ENCODE assay signal across 8 cellular contexts in the genomic region with DNA sequence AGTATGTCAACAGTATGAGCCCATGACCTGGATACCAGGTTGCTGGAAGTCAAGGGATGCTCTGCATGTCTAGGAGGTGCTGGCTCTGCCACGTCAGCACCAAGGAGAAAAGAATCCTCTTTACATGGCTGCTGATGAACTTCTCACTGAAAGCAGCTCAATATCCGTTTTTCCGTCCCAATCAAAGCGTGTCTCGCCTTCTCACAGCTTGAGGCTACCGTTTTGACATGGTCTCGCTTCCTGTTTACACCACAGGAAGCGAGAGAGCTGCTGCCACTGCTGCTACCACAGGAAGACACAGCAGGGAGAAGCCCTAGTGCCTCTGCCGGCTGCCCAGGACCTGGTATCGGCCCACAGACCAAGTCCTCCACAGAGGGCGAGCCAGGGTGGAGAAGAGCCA. TPM values are rescaled to one million over a fixed set of nuclear protein-coding genes. Genes with fewer than 3 reads are reported as not detected.
DNase-seq lines count a peak whose midpoint lies in the region; ATAC-seq and TF ChIP-seq lines count a peak whose summit lies in the region.

No MANE protein-coding gene starts in this region.

- H2AK5ac ChIP-seq in H9 (ENCODE audit: insufficient read length, low read length) = no peak overlapping the region

- 66% methylated on average over 11 of the region's 11 CpGs for WGBS in tibial nerve, 2 donors
- no CpG with 5 or more reads among the region's 11 CpGs for WGBS in H9 (ENCODE audit: extremely low coverage, insufficient read length, low lambda C conversion rate)

- no peak overlapping the region for H4K91ac ChIP-seq in H9 (ENCODE audit: insufficient read length, low read depth, low read length)

- POLR2A ChIA-PET in activated naive CD8-positive, alpha-beta T cell treated with anti-CD3 and anti-CD28 coated beads, Interleukin-2, amount 10 ng/mL, durations not matched to agents 7 days and 5 days (lab: Charles Lee) = interaction anchor here (1.1 to 8.4 kb wide), 5 partner anchors 10 to 27 kb away, joined by 11 to 97 read pairs (median 44); a partner anchor contains a TSS

- no peak overlapping the region for H2BK12ac ChIP-seq in H9 (ENCODE audit: insufficient read length, low read depth, low read length)

- peak overlapping the region; percentile 98 for H3K27ac Mint-ChIP-seq in activated naive CD8-positive, alpha-beta T cell treated with anti-CD3 and anti-CD28 coated beads, Interleukin-2, amount 10 ng/mL, durations not matched to agents 7 days and 5 days
- H3K27ac Mint-ChIP-seq in H9 = no peak overlapping the region; a peak in 1 of 7 replicates

- DNase-seq in T follicular helper cell (ENCODE audit: low read depth) = peak; percentile 61
- DNase-seq in activated naive CD8-positive, alpha-beta T cell treated with anti-CD3 and anti-CD28 coated beads, Interleukin-2, amount 10 ng/mL, durations not matched to agents 7 days and 5 days = peak; percentile 74
- DNase-seq in tibial nerve (ENCODE audit: low spot score in 2 of 2) = peak in 1 of 2 donors; percentile 37
- DNase-seq in AG08396 (ENCODE audit: low spot score) = no peak
- no peak for DNase-seq in H9

- H2BK20ac ChIP-seq in H9 (ENCODE audit: low read depth, low read length, poor library complexity, severe bottlenecking) = no peak overlapping the region

- no peaks in the 10 kb centered on the region for H3K27me3 ChIP-seq in muscle layer of colon (ENCODE audit: control insufficient read depth in 1 of 2, insufficient read depth in 2 of 2, low read length in 2 of 2)
- no peaks in the 10 kb centered on the region for H3K27me3 ChIP-seq in tibial nerve
- no peaks in the 10 kb centered on the region for H3K27me3 ChIP-seq in H9 (ENCODE audit: insufficient read depth, low read length)

- H3K36me3 Mint-ChIP-seq in activated naive CD8-positive, alpha-beta T cell treated with anti-CD3 and anti-CD28 coated beads, Interleukin-2, amount 10 ng/mL, durations not matched to agents 7 days and 5 days = peaks cover 54% of the 10 kb centered on the region
- no peaks in the 10 kb centered on the region for H3K36me3 Mint-ChIP-seq in H9 (ENCODE audit: insufficient read depth in 1 of 3, low read depth in 3 of 3)

- no peaks in the 10 kb centered on the region for H3K27me3 Mint-ChIP-seq in activated naive CD8-positive, alpha-beta T cell treated with anti-CD3 and anti-CD28 coated beads, Interleukin-2, amount 10 ng/mL, durations not matched to agents 7 days and 5 days
- H3K27me3 Mint-ChIP-seq in H9 (ENCODE audit: low read depth) = peaks cover 19% of the 10 kb centered on the region

- H4K8ac ChIP-seq in H9 (replicated peaks; ENCODE audit: insufficient read length, low read depth, low read length) = no peak overlapping the region

- ATAC-seq in GM19023 (IDR thresholded peaks at IDR 0.05; ENCODE audit: unreplicated experiment) = peak; percentile 42
- peak; percentile 36 for ATAC-seq in HG03064 (IDR thresholded peaks at IDR 0.05; ENCODE audit: low read depth, unreplicated experiment)
- peak; percentile 63 for ATAC-seq in activated naive CD8-positive, alpha-beta T cell treated with anti-CD3 and anti-CD28 coated beads, Interleukin-2, amount 10 ng/mL, durations not matched to agents 7 days and 5 days (ENCODE audit: low read depth)

- no peak overlapping the region for H3K4me2 ChIP-seq in H9 (ENCODE audit: insufficient read depth, insufficient read length, low read length)

- H3K36me3 ChIP-seq in muscle layer of colon (ENCODE audit: insufficient read depth, low read length) (no peaks in the 10 kb centered on the region), tibial nerve (peaks cover 0 to 63% (median 4%) of the 10 kb centered on the region in 3 donors)

- H4K5ac ChIP-seq in H9 (ENCODE audit: insufficient read length, low read depth, low read length) = no peak overlapping the region

- no peak overlapping the region for H3K23ac ChIP-seq in H9 (ENCODE audit: insufficient read length, low read depth, low read length)

- no peak overlapping the region for H3K4ac ChIP-seq in H9 (ENCODE audit: low read depth, low read length)

- no peak for TF ChIP-seq CTCF in tibial nerve (IDR thresholded peaks at IDR 0.05)
- no peak for TF ChIP-seq CTCF in H9 (conservative IDR thresholded peaks at IDR 0.05)

- H3T11ph ChIP-seq in H9 (ENCODE audit: low read length) = no peak overlapping the region

- H3K14ac ChIP-seq in H9 (ENCODE audit: insufficient read depth, low read length) = no peak overlapping the region; the same call in 1 of the 2 replicates

- H3K56ac ChIP-seq in H9 (ENCODE audit: insufficient read length, low read depth, low read length) = no peak overlapping the region

- no peak overlapping the region for H2BK5ac ChIP-seq in H9 (ENCODE audit: insufficient read length, low read length)

- no peak overlapping the region for H3K27ac ChIP-seq in muscle layer of colon (ENCODE audit: low read depth, low read length)
- peak overlapping the region in 3 of 4 donors; percentile 75 to 82 (median 75) for H3K27ac ChIP-seq in tibial nerve
- H3K27ac ChIP-seq in H9 (ENCODE audit: insufficient read length, low read depth, low read length) = no peak overlapping the region

- no peaks in the 10 kb centered on the region for H3K9me3 Mint-ChIP-seq in activated naive CD8-positive, alpha-beta T cell treated with anti-CD3 and anti-CD28 coated beads, Interleukin-2, amount 10 ng/mL, durations not matched to agents 7 days and 5 days
- no peaks in the 10 kb centered on the region for H3K9me3 Mint-ChIP-seq in H9

- no peaks in the 10 kb centered on the region for H3K79me2 ChIP-seq in H9 (ENCODE audit: insufficient read depth, low read length)

- no peaks in the 10 kb centered on the region for H3K9me3 ChIP-seq in muscle layer of colon (ENCODE audit: low read length)
- no peaks in the 10 kb centered on the region for H3K9me3 ChIP-seq in tibial nerve
- H3K9me3 ChIP-seq in H9 (ENCODE audit: control insufficient read depth, low read depth, low read length) = no peaks in the 10 kb centered on the region

- peak in 1 of 2 donors; percentile 71 for TF ChIP-seq EP300 in tibial nerve (IDR thresholded peaks at IDR 0.05)

- H2BK15ac ChIP-seq in H9 (ENCODE audit: low read depth, low read length) = no peak overlapping the region

- H4K20me1 ChIP-seq in H9 (ENCODE audit: control insufficient read depth, insufficient read depth, insufficient read length) = no peaks in the 10 kb centered on the region

- H3K4me1 Mint-ChIP-seq in activated naive CD8-positive, alpha-beta T cell treated with anti-CD3 and anti-CD28 coated beads, Interleukin-2, amount 10 ng/mL, durations not matched to agents 7 days and 5 days = peaks cover 47% of the 10 kb centered on the region
- peaks cover 11 to 18% of the 10 kb centered on the region in 2 experiments for H3K4me1 Mint-ChIP-seq in H9

- TF ChIP-seq POLR2A in tibial nerve (IDR thresholded peaks at IDR 0.05) = peak in 1 of 2 donors; percentile 45

- H3K79me1 ChIP-seq in H9 (ENCODE audit: insufficient read depth, low read depth, low read length, poor library complexity, severe bottlenecking) = no peaks in the 10 kb centered on the region

- no peaks in the 10 kb centered on the region for H3K23me2 ChIP-seq in H9 (ENCODE audit: insufficient read length, low read depth, low read length, poor library complexity, severe bottlenecking)

- H3K4me1 ChIP-seq in muscle layer of colon (ENCODE audit: insufficient read depth, low read length) (no peaks in the 10 kb centered on the region), tibial nerve (peaks cover 0 to 36% (median 19%) of the 10 kb centered on the region in 4 donors), H9 (ENCODE audit: insufficient read depth, low read length) (peaks cover 5% of the 10 kb centered on the region; the same call in 1 of the 2 replicates)

- H3K18ac ChIP-seq in H9 (ENCODE audit: insufficient read length, low read depth, low read length) = no peak overlapping the region

- H2AFZ ChIP-seq in H9 (ENCODE audit: low read length) = no peak overlapping the region

- H3K4me3 Mint-ChIP-seq in activated naive CD8-positive, alpha-beta T cell treated with anti-CD3 and anti-CD28 coated beads, Interleukin-2, amount 10 ng/mL, durations not matched to agents 7 days and 5 days = peak overlapping the region; percentile 100
- H3K4me3 Mint-ChIP-seq in H9 = no peak overlapping the region

- H3K9ac ChIP-seq in muscle layer of colon (ENCODE audit: low read length) = no peak overlapping the region
- no peak overlapping the region for H3K9ac ChIP-seq in H9 (ENCODE audit: extremely low read depth, insufficient read length, low read length)

- H3K4me3 ChIP-seq in muscle layer of colon (ENCODE audit: low read depth in 1 of 2, low read length in 2 of 2) = peak overlapping the region; percentile 3 to 49
- peak overlapping the region in 2 of 4 donors; percentile 35 to 48 for H3K4me3 ChIP-seq in tibial nerve

- H2BK120ac ChIP-seq in H9 (ENCODE audit: low read depth, low read length, poor library complexity, severe bottlenecking) = no peak overlapping the region

RNA-seq across cellular contexts. Expression of a gene that starts 27.3 kb away (rescaled TPM):
- 1 to 10 TPM; 5.4 to 7.2 TPM for total RNA-seq in activated naive CD8-positive, alpha-beta T cell treated with anti-CD3 and anti-CD28 coated beads, Interleukin-2, amount 10 ng/mL, durations not matched to agents 7 days and 5 days
- total RNA-seq in tibial nerve (1 to 10 TPM; 4.9 to 7.1 (median 6.1) TPM), H9 (2021) (2.3 and 2.4 TPM in 2 replicates)

Comparison
In these comparisons a context has a peak if more than half of its experiments do, and no peak if none do; other contexts are left out.
1. DNase-seq: peak in T follicular helper cell (single experiment) and activated naive CD8-positive, alpha-beta T cell treated with anti-CD3 and anti-CD28 coated beads, Interleukin-2, amount 10 ng/mL, durations not matched to agents 7 days and 5 days (single experiment); none in AG08396 (single experiment) and H9 (single experiment).
2. H3K27ac ChIP-seq: peak in tibial nerve (3 of 4); none in muscle layer of colon (single experiment) and H9 (single experiment).
3. Peak in every context shown above with its lines, with median percentiles within 50 percentile points of each other: ATAC-seq.